16 cellular contexts compared by ENCODE assay signal in genomic region chr19:18155095-18156087, GRCh38. TPM values are rescaled to one million over a fixed set of nuclear protein-coding genes. Genes with fewer than 3 reads are reported as not detected.
DNase-seq lines count a peak whose midpoint lies in the region; ATAC-seq and TF ChIP-seq lines count a peak whose summit lies in the region.
"Had no signal": no experiment of that assay in that cellular context is flagged by ENCODE, and none has a peak within 500 bp of the region (broad histone marks: within the 10 kb centered on the region; RNA-seq: fewer than 3 reads in every experiment).

No MANE protein-coding gene starts in this region.

- H3K4me3 ChIP-seq in naive thymus-derived CD4-positive, alpha-beta T cell (ENCODE audit: low read length): no peak overlapping the region
- no peak overlapping the region for H3K4me3 ChIP-seq in upper lobe of left lung
- H3K4me3 ChIP-seq: SJCRH30 had no signal

- H3K4me1 Mint-ChIP-seq in activated naive CD8-positive, alpha-beta T cell (ENCODE audit: low read depth): peaks cover 19% of the 10 kb centered on the region
- peaks cover 31% of the 10 kb centered on the region for H3K4me1 Mint-ChIP-seq in activated naive CD8-positive, alpha-beta T cell treated with anti-CD3 and anti-CD28 coated beads, Interleukin-2, amount 50 U/mL, for 24 hours
- H3K4me1 Mint-ChIP-seq in naive thymus-derived CD4-positive, alpha-beta T cell: peaks cover 9 to 34% (median 25%) of the 10 kb centered on the region in 7 donors

- peaks cover 0 to 16% (median 0%) of the 10 kb centered on the region in 3 experiments for H3K36me3 ChIP-seq in naive thymus-derived CD4-positive, alpha-beta T cell (ENCODE audit: control insufficient read depth in 2 of 3, insufficient read depth in 3 of 3, low read length in 3 of 3)
- peaks cover 0 to 8% (median 6%) of the 10 kb centered on the region in 4 donors for H3K36me3 ChIP-seq in upper lobe of left lung
- H3K36me3 ChIP-seq: SJCRH30 had no signal

- H3K27ac ChIP-seq in caudate nucleus (ENCODE audit: low read depth, low read length): peak overlapping the region; percentile 88
- H3K27ac ChIP-seq in naive thymus-derived CD4-positive, alpha-beta T cell (ENCODE audit: low read depth, low read length): no peak overlapping the region
- H3K27ac ChIP-seq in upper lobe of left lung: peak overlapping the region in 2 of 4 donors; percentile 58 to 67
- H3K27ac ChIP-seq: SJCRH30 had no signal

- POLR2A ChIA-PET in naive thymus-derived CD4-positive, alpha-beta T cell (lab: Charles Lee): interaction anchor here (0.6 to 1.4 kb wide), 2 partner anchors 36 to 124 kb away, joined by 3 to 4 read pairs; no protein-coding TSS in a partner anchor

- CTCF ChIA-PET in naive thymus-derived CD4-positive, alpha-beta T cell (lab: Charles Lee): interaction anchor here (1.2 kb wide), 1 partner anchor 42 kb away, joined by 4 read pairs; no protein-coding TSS in a partner anchor

- peaks cover under 1% of the 10 kb centered on the region for H3K36me3 Mint-ChIP-seq in activated naive CD8-positive, alpha-beta T cell
- peaks cover 3% of the 10 kb centered on the region for H3K36me3 Mint-ChIP-seq in activated naive CD8-positive, alpha-beta T cell treated with anti-CD3 and anti-CD28 coated beads, Interleukin-2, amount 50 U/mL, for 24 hours (ENCODE audit: low read depth)
- peaks cover 0 to 5% (median 0%) of the 10 kb centered on the region in 5 donors for H3K36me3 Mint-ChIP-seq in naive thymus-derived CD4-positive, alpha-beta T cell

- no peak for DNase-seq in activated naive CD8-positive, alpha-beta T cell treated with anti-CD3 and anti-CD28 coated beads, Interleukin-2, amount 50 U/mL, for 24 hours
- no peak for DNase-seq in caudate nucleus (lab: John Stamatoyannopoulos, UW)
- DNase-seq in naive thymus-derived CD4-positive, alpha-beta T cell: no peak
- peak; percentile 53 to 88 for DNase-seq in upper lobe of left lung
- DNase-seq in NCI-H748 treated with DMSO at 0.1 percent for 48 hours (lab: John Stamatoyannopoulos, UW): no peak
- DNase-seq in stimulated activated CD4-positive, alpha-beta T cell treated with anti-CD3 and anti-CD28 coated beads, Interleukin-4, amount 100 ng/mL, for 1 hour: no peak
- DNase-seq in NCI-H128 (lab: John Stamatoyannopoulos, UW; ENCODE audit: unreplicated experiment): no peak
- DNase-seq: ACHN; activated B cell treated with CpG ODN at 0.5 μM for 24 hours; activated CD8-positive, alpha-beta memory T cell treated with anti-CD3 and anti-CD28 coated beads, Interleukin-2, amount 50 U/mL, for 4 hours; HCEC 1CT; islet precursor cell; NCI-H2107; nephron progenitor cell; SJCRH30 had no signal

- ATAC-seq in activated naive CD8-positive, alpha-beta T cell treated with anti-CD3 and anti-CD28 coated beads, Interleukin-2, amount 50 U/mL, for 24 hours: no peak
- no peak for ATAC-seq in naive thymus-derived CD4-positive, alpha-beta T cell
- no peak for ATAC-seq in upper lobe of left lung (ENCODE audit: low FRiP score in 2 of 2)

- peak overlapping the region; percentile 90 for H3K4me3 Mint-ChIP-seq in activated naive CD8-positive, alpha-beta T cell
- no peak overlapping the region for H3K4me3 Mint-ChIP-seq in activated naive CD8-positive, alpha-beta T cell treated with anti-CD3 and anti-CD28 coated beads, Interleukin-2, amount 50 U/mL, for 24 hours
- H3K4me3 Mint-ChIP-seq in naive thymus-derived CD4-positive, alpha-beta T cell: peak overlapping the region in 7 of 10 donors; percentile 18 to 91 (median 49)

- H3K9me3 Mint-ChIP-seq in activated naive CD8-positive, alpha-beta T cell (ENCODE audit: low read depth): no peaks in the 10 kb centered on the region
- no peaks in the 10 kb centered on the region for H3K9me3 Mint-ChIP-seq in activated naive CD8-positive, alpha-beta T cell treated with anti-CD3 and anti-CD28 coated beads, Interleukin-2, amount 50 U/mL, for 24 hours
- H3K9me3 Mint-ChIP-seq in naive thymus-derived CD4-positive, alpha-beta T cell: peaks cover 0 to 2% (median 0%) of the 10 kb centered on the region in 11 donors
- H3K9me3 Mint-ChIP-seq: activated B cell treated with CpG ODN at 0.5 μM for 24 hours, nephron progenitor cell had no signal

- no peaks in the 10 kb centered on the region for H3K27me3 ChIP-seq in naive thymus-derived CD4-positive, alpha-beta T cell (ENCODE audit: control insufficient read depth in 2 of 2, insufficient read depth in 2 of 2, low read length in 2 of 2)
- no peaks in the 10 kb centered on the region for H3K27me3 ChIP-seq in upper lobe of left lung
- H3K27me3 ChIP-seq: SJCRH30 had no signal

- no peak for TF ChIP-seq CTCF in upper lobe of left lung (IDR thresholded peaks at IDR 0.05)

- no peaks in the 10 kb centered on the region for H3K9me3 ChIP-seq in naive thymus-derived CD4-positive, alpha-beta T cell (ENCODE audit: control insufficient read depth in 2 of 3, low read length in 3 of 3)
- H3K9me3 ChIP-seq in upper lobe of left lung: no peaks in the 10 kb centered on the region
- H3K9me3 ChIP-seq: SJCRH30 had no signal

- intact Hi-C loops in naive thymus-derived CD4-positive, alpha-beta T cell (cut with micrococcal nuclease): loop anchor here in 1 of 2 donors (10.0 kb wide), 1 partner anchor 221 kb away; the partner anchor contains the start of gene CCDC124

- TF ChIP-seq POLR2A in upper lobe of left lung (IDR thresholded peaks at IDR 0.05): no peak

- 82 to 93% methylated on average over 18 to 41 of the region's 43 CpGs for WGBS in upper lobe of left lung, 2 donors

- no peaks in the 10 kb centered on the region for H3K27me3 Mint-ChIP-seq in activated naive CD8-positive, alpha-beta T cell
- no peaks in the 10 kb centered on the region for H3K27me3 Mint-ChIP-seq in activated naive CD8-positive, alpha-beta T cell treated with anti-CD3 and anti-CD28 coated beads, Interleukin-2, amount 50 U/mL, for 24 hours
- H3K27me3 Mint-ChIP-seq in naive thymus-derived CD4-positive, alpha-beta T cell: no peaks in the 10 kb centered on the region
- H3K27me3 Mint-ChIP-seq: activated B cell treated with CpG ODN at 0.5 μM for 24 hours had no signal

- TF ChIP-seq EP300 in upper lobe of left lung (IDR thresholded peaks at IDR 0.05): no peak

- peaks cover 17 to 20% of the 10 kb centered on the region in 2 donors for H3K4me1 ChIP-seq in naive thymus-derived CD4-positive, alpha-beta T cell (ENCODE audit: control insufficient read depth in 2 of 2, insufficient read depth in 2 of 2, low read length in 2 of 2)
- peaks cover 42 to 58% (median 46%) of the 10 kb centered on the region in 4 donors for H3K4me1 ChIP-seq in upper lobe of left lung

- H3K27ac Mint-ChIP-seq in activated naive CD8-positive, alpha-beta T cell: no peak overlapping the region
- H3K27ac Mint-ChIP-seq in activated naive CD8-positive, alpha-beta T cell treated with anti-CD3 and anti-CD28 coated beads, Interleukin-2, amount 50 U/mL, for 24 hours: no peak overlapping the region
- peak overlapping the region in 3 of 9 donors; percentile 17 to 94 (median 36) for H3K27ac Mint-ChIP-seq in naive thymus-derived CD4-positive, alpha-beta T cell

RNA-seq across cellular contexts. Expression of gene PIK3R2, which starts 2.4 kb away (rescaled TPM):
- 10 to 100 TPM; 12.3 to 24.6 (median 16.4) TPM for total RNA-seq in naive thymus-derived CD4-positive, alpha-beta T cell
- 1 to 10 TPM; 2.2 to 5.1 TPM for polyA plus RNA-seq in naive thymus-derived CD4-positive, alpha-beta T cell
- total RNA-seq in upper lobe of left lung: 10 to 100 TPM; 11.0 to 65.1 (median 30.3) TPM

RNA-seq across cellular contexts. Expression of gene IFI30, which starts 18.2 kb away (rescaled TPM):
- total RNA-seq in naive thymus-derived CD4-positive, alpha-beta T cell: 100 to 1,000 TPM in 2 of 5 experiments, 10 to 100 TPM in 3; 51.3 to 514 (median 59.5) TPM
- 1 to 10 TPM; 6.7 to 7.6 TPM for polyA plus RNA-seq in naive thymus-derived CD4-positive, alpha-beta T cell
- 100 to 1,000 TPM; 228 to 764 (median 476) TPM for total RNA-seq in upper lobe of left lung

RNA-seq across cellular contexts. Expression of gene MPV17L2, which starts 37.6 kb away (rescaled TPM):
- 1 to 10 TPM; 4.8 to 9.4 (median 6.7) TPM for total RNA-seq in naive thymus-derived CD4-positive, alpha-beta T cell
- 10 to 100 TPM in 1 of 2 donors, 1 to 10 TPM in 1; 7.0 to 15.5 TPM for polyA plus RNA-seq in naive thymus-derived CD4-positive, alpha-beta T cell
- total RNA-seq in upper lobe of left lung: 10 to 100 TPM; 10.7 to 18.8 (median 13.3) TPM

RNA-seq across cellular contexts. Expression of gene RAB3A, which starts 48.5 kb away (rescaled TPM):
- total RNA-seq in naive thymus-derived CD4-positive, alpha-beta T cell: 10 to 100 TPM in 2 of 5 experiments, 1 to 10 TPM in 3; 5.7 to 16.7 (median 8.8) TPM
- polyA plus RNA-seq in naive thymus-derived CD4-positive, alpha-beta T cell: 1 to 10 TPM; 1.9 to 3.3 TPM
- total RNA-seq in upper lobe of left lung: 1 to 10 TPM in 5 of 6 donors, under 1 TPM in 1; 0.46 to 5.0 (median 3.4) TPM

RNA-seq across cellular contexts. Expression of gene MAST3, which starts 57.8 kb away (rescaled TPM):
- 10 to 100 TPM; 36.0 to 58.7 (median 50.6) TPM for total RNA-seq in naive thymus-derived CD4-positive, alpha-beta T cell
- polyA plus RNA-seq in naive thymus-derived CD4-positive, alpha-beta T cell: 10 to 100 TPM; 10.2 to 20.3 TPM
- total RNA-seq in upper lobe of left lung: 10 to 100 TPM in 4 of 6 donors, 1 to 10 TPM in 2; 9.3 to 67.1 (median 27.5) TPM

Comparison
In these comparisons a context has a peak if more than half of its experiments do, and no peak if none do; other contexts are left out.
1. DNase-seq: peak in upper lobe of left lung (2 of 2); none in activated naive CD8-positive, alpha-beta T cell treated with anti-CD3 and anti-CD28 coated beads, Interleukin-2, amount 50 U/mL, for 24 hours (single experiment), caudate nucleus (0 of 61), naive thymus-derived CD4-positive, alpha-beta T cell (0 of 9), NCI-H748 treated with DMSO at 0.1 percent for 48 hours (single experiment), stimulated activated CD4-positive, alpha-beta T cell treated with anti-CD3 and anti-CD28 coated beads, Interleukin-4, amount 100 ng/mL, for 1 hour (single experiment) and NCI-H128 (single experiment).